In genomic region chr3:123834631-123835030, GRCh38 we compare ENCODE assay signal across 14 cellular contexts. TPM values are rescaled to one million over a fixed set of nuclear protein-coding genes. Genes with fewer than 3 reads are reported as not detected.
DNase-seq lines count a peak whose midpoint lies in the region; ATAC-seq and TF ChIP-seq lines count a peak whose summit lies in the region.
"Had no signal": no experiment of that assay in that cellular context is flagged by ENCODE, and none has a peak within 500 bp of the region (broad histone marks: within the 10 kb centered on the region; RNA-seq: fewer than 3 reads in every experiment).

No MANE protein-coding gene starts in this region.

- TF ChIP-seq CTCF in fibroblast of pulmonary artery (IDR thresholded peaks at IDR 0.05; ENCODE audit: low read length, missing control alignments) (no peak), left ventricle myocardium inferior (IDR thresholded peaks at IDR 0.05; ENCODE audit: borderline replicate concordance) (no peak)

- no peak overlapping the region; the same call in 1 of the 2 replicates for H3K4me3 ChIP-seq in ACC112 (ENCODE audit: low read depth, low read length)
- no peak overlapping the region for H3K4me3 ChIP-seq in fibroblast of pulmonary artery (replicated peaks; ENCODE audit: low read depth, low read length)
- no peak overlapping the region for H3K4me3 ChIP-seq in left ventricle myocardium inferior

- H2AFZ ChIP-seq in ACC112 (ENCODE audit: low read length, unreplicated experiment) = no peak overlapping the region

- DNase-seq in HPDE6-E6E7 (ENCODE audit: extremely low spot score) (peak; percentile 58), SW 1271 (lab: John Stamatoyannopoulos, UW) (peak; percentile 79 to 94), fibroblast of pulmonary artery (ENCODE audit: low read depth) (peak; percentile 64), left colon (no peak), left ventricle myocardium inferior (no peak), NCI-H2029 treated with DMSO at 0.1 percent for 48 hours (lab: John Stamatoyannopoulos, UW) (no peak)
- DNase-seq: activated CD8-positive, alpha-beta memory T cell treated with anti-CD3 and anti-CD28 coated beads for 24 hours; AML-193; NCI-H146 had no signal

- H3K27me3 ChIP-seq in ACC112 (ENCODE audit: insufficient read depth, low read length) (no peaks in the 10 kb centered on the region), left ventricle myocardium inferior (ENCODE audit: low read depth) (peaks cover 5% of the 10 kb centered on the region)
- H3K27me3 ChIP-seq: neutrophil had no signal

- peaks cover 22% of the 10 kb centered on the region for H3K9me3 ChIP-seq in left ventricle myocardium inferior (replicated peaks)
- H3K9me3 ChIP-seq: neutrophil had no signal

- intact Hi-C loops in left colon (cut with DNase I, micrococcal nuclease) (no loop called here), left ventricle myocardium inferior (cut with micrococcal nuclease) (no loop called here)

- H3K27ac ChIP-seq in ACC112 (ENCODE audit: low read depth, low read length) (0 out of 2 replicates have a peak overlapping the region, but pooled peaks have one; percentile 6), left ventricle myocardium inferior (replicated peaks) (no peak overlapping the region)
- H3K27ac ChIP-seq: neutrophil had no signal

- ATAC-seq in left colon (no peak), GM21367 (IDR thresholded peaks at IDR 0.05; ENCODE audit: unreplicated experiment) (no peak)
- ATAC-seq: activated naive CD4-positive, alpha-beta T cell treated with anti-CD3 and anti-CD28 coated beads, Interleukin-2, amount 50 U/mL, for 72 hours; stimulated activated effector memory CD8-positive, alpha-beta T cell treated with anti-CD3 and anti-CD28 coated beads, Interleukin-12 subunit alpha, Interleukin-12 subunit beta, amount 100 ng/mL, for 72 hours had no signal

- peaks cover 21% of the 10 kb centered on the region for H3K4me1 ChIP-seq in ACC112 (ENCODE audit: control insufficient read depth, insufficient read depth, low read length, unreplicated experiment)
- no peaks in the 10 kb centered on the region for H3K4me1 ChIP-seq in left ventricle myocardium inferior

- H3K79me2 ChIP-seq in ACC112 (ENCODE audit: control insufficient read depth, insufficient read depth, low read length, unreplicated experiment) = no peaks in the 10 kb centered on the region

- H3K36me3 ChIP-seq in ACC112 (ENCODE audit: insufficient read depth, low read length) (0 out of 2 replicates have a peak, but pooled peaks cover 10% of the 10 kb centered on the region), left ventricle myocardium inferior (no peaks in the 10 kb centered on the region)
- H3K36me3 ChIP-seq: neutrophil had no signal

RNA-seq across cellular contexts. Expression of gene MYLK, which starts 49.5 kb away (rescaled TPM):
- total RNA-seq in left colon (100 to 1,000 TPM in 1 of 2 donors, 10 to 100 TPM in 1; 99.0 to 240 TPM), left ventricle myocardium inferior (11.1 TPM)

Comparison
In these comparisons a context has a peak if more than half of its experiments do, and no peak if none do; other contexts are left out.
1. DNase-seq: peak in HPDE6-E6E7 (single experiment), SW 1271 (2 of 2) and fibroblast of pulmonary artery (single experiment); none in left colon (0 of 2), left ventricle myocardium inferior (single experiment) and NCI-H2029 treated with DMSO at 0.1 percent for 48 hours (single experiment).